8 cellular contexts compared by ENCODE assay signal in the genomic region with DNA sequence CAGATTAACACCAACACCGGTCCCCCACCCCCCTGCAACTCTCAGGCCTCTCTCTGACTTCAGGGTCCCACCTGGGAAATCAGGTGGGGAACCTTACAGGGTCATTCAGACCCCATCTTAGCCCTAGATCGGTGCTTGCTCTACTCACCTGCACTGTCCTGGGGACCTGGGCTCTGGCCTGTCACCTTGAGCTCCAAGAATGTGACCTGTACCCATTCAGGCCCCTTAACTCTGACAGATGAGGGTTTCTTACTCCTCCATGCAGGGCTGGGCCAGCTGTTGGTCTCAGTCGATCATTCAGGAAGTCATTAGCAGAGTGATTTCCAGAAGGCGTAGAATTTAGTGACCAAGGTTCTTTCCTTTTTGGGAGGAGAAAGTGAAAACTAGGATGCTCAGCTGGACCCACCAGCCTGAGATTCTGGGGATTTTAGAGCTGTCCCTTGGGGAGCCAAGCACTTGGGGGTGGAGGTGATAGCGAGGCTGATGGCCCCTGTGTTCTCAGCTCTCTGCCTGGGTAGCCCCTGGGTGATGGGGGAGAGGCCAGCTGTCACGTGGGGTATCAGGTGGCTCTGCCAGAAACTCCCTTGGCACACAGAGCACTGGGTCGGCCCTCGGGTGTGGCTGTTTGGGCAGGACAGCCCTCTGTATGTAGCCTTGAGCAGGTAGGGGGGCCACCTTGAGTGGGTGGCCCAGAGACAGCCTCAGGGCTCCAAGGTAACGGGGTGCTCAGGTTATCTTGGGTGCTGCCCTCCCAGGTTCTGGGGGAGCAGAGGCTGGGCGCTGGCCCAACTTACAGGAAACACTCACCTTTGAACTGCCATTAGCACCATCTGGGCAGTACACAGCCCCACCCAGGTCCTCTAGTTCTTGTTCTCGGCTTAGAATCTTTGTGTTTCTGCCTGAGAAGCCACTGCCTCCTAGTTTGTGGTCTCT. TPM values are rescaled to one million over a fixed set of nuclear protein-coding genes. Genes with fewer than 3 reads are reported as not detected.
DNase-seq lines count a peak whose midpoint lies in the region; ATAC-seq and TF ChIP-seq lines count a peak whose summit lies in the region.

No MANE protein-coding gene starts in this region.

- no peaks in the 10 kb centered on the region for H3K36me3 Mint-ChIP-seq in glutamatergic neuron (ENCODE audit: unreplicated experiment)

- peak overlapping the region; percentile 93 for H3K27ac Mint-ChIP-seq in glutamatergic neuron (ENCODE audit: unreplicated experiment)

- peaks cover 16% of the 10 kb centered on the region for H3K9me3 Mint-ChIP-seq in glutamatergic neuron (ENCODE audit: unreplicated experiment)

- peaks cover 17% of the 10 kb centered on the region for H3K27me3 Mint-ChIP-seq in glutamatergic neuron (ENCODE audit: unreplicated experiment)

- peak overlapping the region; percentile 71 to 97 (median 91) for H3K27ac ChIP-seq in skin epidermis

- peak overlapping the region; percentile 91 for H3K4me3 Mint-ChIP-seq in glutamatergic neuron (ENCODE audit: unreplicated experiment)

- H3K4me1 Mint-ChIP-seq in glutamatergic neuron (ENCODE audit: low read depth, unreplicated experiment) = peaks cover 39% of the 10 kb centered on the region

- no peak for ATAC-seq in GM19455 (IDR thresholded peaks at IDR 0.05; ENCODE audit: unreplicated experiment)

- peak overlapping the region; percentile 41 to 68 (median 55) for H3K4me3 ChIP-seq in skin epidermis

- peak; percentile 49 for DNase-seq in activated T-cell treated with anti-CD3 and anti-CD28 coated beads, Interleukin-2, amount 50 U/mL, for 1 hour
- DNase-seq in activated T-cell treated with anti-CD3 and anti-CD28 coated beads for 4 hours (no peak), HT-29 (ENCODE audit: low spot score) (peak; percentile 74), glutamatergic neuron (no peak), DMS53 (lab: John Stamatoyannopoulos, UW) (no peak)
- DNase-seq in activated T-cell treated with anti-CD3 and anti-CD28 coated beads, Interleukin-2, amount 50 U/mL, for 48 hours = peak; percentile 67 to 76

- no peak for TF ChIP-seq CTCF in glutamatergic neuron (IDR thresholded peaks at IDR 0.05; ENCODE audit: partially characterized antibody, unreplicated experiment)

RNA-seq across cellular contexts. Expression of a gene that starts 0.7 kb away (rescaled TPM):
- 157 and 185 TPM in 2 replicates for total RNA-seq in HT-29 (2014; rRNA removed; shearing (Covaris generic))
- 82.7 TPM for total RNA-seq in glutamatergic neuron (ENCODE audit: unreplicated experiment)

RNA-seq across cellular contexts. Expression of a gene that starts 5.0 kb away (rescaled TPM):
- total RNA-seq in HT-29 (2014; rRNA removed; shearing (Covaris generic)) = 57.4 and 65.1 TPM in 2 replicates
- 110 TPM for total RNA-seq in glutamatergic neuron (ENCODE audit: unreplicated experiment)

RNA-seq across cellular contexts. Expression of a gene that starts 9.0 kb away (rescaled TPM):
- 0.23 TPM in 1 of 2 replicates, not detected in the other for total RNA-seq in HT-29 (2014; rRNA removed; shearing (Covaris generic))
- total RNA-seq in glutamatergic neuron (ENCODE audit: unreplicated experiment) = 91.0 TPM

RNA-seq across cellular contexts. Expression of a gene that starts 14.7 kb away (rescaled TPM):
- total RNA-seq in HT-29 (2014; rRNA removed; shearing (Covaris generic)) = 795 and 814 TPM in 2 replicates
- 369 TPM for total RNA-seq in glutamatergic neuron (ENCODE audit: unreplicated experiment)

RNA-seq across cellular contexts. Expression of a gene that starts 30.4 kb away (rescaled TPM):
- total RNA-seq in HT-29 (2014; rRNA removed; shearing (Covaris generic)) = 127 and 134 TPM in 2 replicates
- total RNA-seq in glutamatergic neuron (ENCODE audit: unreplicated experiment) = 31.9 TPM

Comparison
In these comparisons a context has a peak if more than half of its experiments do, and no peak if none do; other contexts are left out.
1. DNase-seq: peak in activated T-cell treated with anti-CD3 and anti-CD28 coated beads, Interleukin-2, amount 50 U/mL, for 1 hour (single experiment), HT-29 (single experiment) and activated T-cell treated with anti-CD3 and anti-CD28 coated beads, Interleukin-2, amount 50 U/mL, for 48 hours (2 of 2); none in activated T-cell treated with anti-CD3 and anti-CD28 coated beads for 4 hours (single experiment), glutamatergic neuron (single experiment) and DMS53 (single experiment).
2. RNA of a gene that starts 9.0 kb away (total RNA-seq): 91.0 TPM in glutamatergic neuron (single experiment); 0.23 TPM in HT-29; every median in the first group is over 10 times any median in the second.